In the genomic region with DNA sequence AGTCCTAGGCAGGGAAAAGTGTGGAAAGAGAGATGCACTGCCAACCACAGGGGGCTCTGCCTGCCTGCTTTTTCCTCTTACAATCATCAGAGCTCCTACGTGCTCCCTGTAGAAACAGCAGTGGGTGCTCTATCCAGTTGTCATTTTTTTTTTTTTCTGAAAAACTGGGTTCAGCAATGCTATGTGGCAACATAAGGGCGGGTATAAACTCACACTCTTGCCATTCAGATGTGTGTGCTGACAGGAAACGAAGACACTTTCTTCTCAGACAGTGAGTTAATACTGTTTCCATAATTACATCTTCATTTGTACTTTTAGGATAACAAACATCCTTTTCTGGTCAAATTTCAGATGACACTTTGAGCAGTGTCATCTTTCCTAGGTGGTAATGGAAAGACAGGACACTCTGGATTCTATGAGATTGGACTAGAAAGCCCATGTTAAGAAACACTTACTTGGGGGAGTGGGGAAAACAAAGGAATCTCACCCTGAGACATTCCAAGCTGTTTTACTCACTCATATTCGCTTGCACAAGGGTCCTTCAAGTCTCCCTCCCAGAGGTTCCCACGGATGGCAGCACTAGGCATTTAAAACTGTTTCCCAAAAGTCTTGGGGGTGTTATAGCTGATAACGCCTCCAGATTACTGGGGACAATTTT, we compare ENCODE assay signal across 20 cellular contexts. TPM values are rescaled to one million over a fixed set of nuclear protein-coding genes. Genes with fewer than 3 reads are reported as not detected.
A peak's percentile ranks its signal among the peaks of the same experiment; 100 is the strongest.
DNase-seq lines count a peak whose midpoint lies in the region; TF ChIP-seq lines count a peak whose summit lies in the region.
"Had no signal": no experiment of that assay in that cellular context is flagged by ENCODE, and none has a peak within 500 bp of the region (broad histone marks: within the 10 kb centered on the region; RNA-seq: fewer than 3 reads in every experiment).

No MANE protein-coding gene starts in this region.

- CTCF ChIA-PET in SK-N-SH (lab: Yijun Ruan, JAX), result interaction anchor here (0.6 to 2.1 kb wide), 4 partner anchors 12 to 139 kb away, joined by 3 to 11 read pairs (median 5); no protein-coding TSS in a partner anchor

- no peak for TF ChIP-seq EP300 in SK-N-SH (IDR thresholded peaks at IDR 0.05; ENCODE audit: borderline replicate concordance in 1 of 2, low read depth in 1 of 2, low read length in 1 of 2)

- peak overlapping the region; percentile 35 for H3K9ac ChIP-seq in GM23248
- H3K9ac ChIP-seq in SK-N-SH, result peak overlapping the region; percentile 58; the same call in 1 of the 2 replicates
- H3K9ac ChIP-seq: BLaER1 had no signal

- H3K79me2 ChIP-seq in GM23248 (ENCODE audit: insufficient read depth) (0 out of 2 replicates have a peak, but pooled peaks cover 23% of the 10 kb centered on the region), SK-N-SH (ENCODE audit: insufficient read depth) (peaks cover 8% of the 10 kb centered on the region; the same call in 1 of the 2 replicates)

- peaks cover 19% of the 10 kb centered on the region for H3K36me3 ChIP-seq in GM23248 (ENCODE audit: low read depth)
- peaks cover 44 to 56% of the 10 kb centered on the region in 2 experiments for H3K36me3 ChIP-seq in SK-N-SH (replicated peaks in 1 of 2; ENCODE audit: control insufficient read depth in 1 of 2, insufficient read depth in 2 of 2, low read length in 1 of 2)

- no peak for TF ChIP-seq RAD21 in SK-N-SH (IDR thresholded peaks at IDR 0.05; ENCODE audit: low read length)

- no peaks in the 10 kb centered on the region for H3K27me3 ChIP-seq in GM23248 (replicated peaks; ENCODE audit: insufficient read depth)
- H3K27me3 ChIP-seq in SK-N-SH (ENCODE audit: insufficient read depth), result no peaks in the 10 kb centered on the region
- H3K27me3 ChIP-seq: BLaER1, upper lobe of right lung had no signal

- POLR2A ChIA-PET in SK-N-SH (lab: Yijun Ruan, JAX), result no interaction called here

- H3K27ac ChIP-seq in GM23248, result peak overlapping the region; percentile 57
- H3K27ac ChIP-seq in SK-N-SH (ENCODE audit: low read depth in 2 of 2, low read length in 1 of 2), result peak overlapping the region; percentile 78 to 80; a peak in 3 of 4 replicates
- H3K27ac ChIP-seq: BLaER1, upper lobe of right lung had no signal

- H2AFZ ChIP-seq in GM23248, result no peak overlapping the region
- H2AFZ ChIP-seq in SK-N-SH (ENCODE audit: low read depth), result no peak overlapping the region

- in situ Hi-C loops in GM23248 (cut with MboI), result no loop called here
- in situ Hi-C loops in ACHN (cut with HindIII; ENCODE audit: low pct_ligation_motif_present, low pct_unique_long_range_greater_than_20kb, low sequenced_read_pairs), result no loop called here

- no peaks in the 10 kb centered on the region for H3K9me3 ChIP-seq in GM23248 (ENCODE audit: low read depth)
- H3K9me3 ChIP-seq in SK-N-SH, result no peaks in the 10 kb centered on the region
- H3K9me3 ChIP-seq: BLaER1, Caco-2, upper lobe of right lung had no signal

- H3K4me1 ChIP-seq in GM23248 (ENCODE audit: insufficient read depth), result peaks cover 17% of the 10 kb centered on the region
- H3K4me1 ChIP-seq in SK-N-SH (ENCODE audit: control insufficient read depth in 1 of 2, insufficient read depth in 2 of 2, low read depth in 1 of 2, low read length in 1 of 2), result peaks cover 7 to 35% of the 10 kb centered on the region in 2 experiments
- H3K4me1 ChIP-seq: BLaER1, Caco-2, upper lobe of right lung had no signal

- H4K20me1 ChIP-seq in GM23248 (ENCODE audit: insufficient read depth) (no peaks in the 10 kb centered on the region), SK-N-SH (ENCODE audit: insufficient read depth) (no peaks in the 10 kb centered on the region)

- H3K4me3 ChIP-seq in GM23248 (no peak overlapping the region), SK-N-SH (ENCODE audit: low read depth in 2 of 2, low read length in 1 of 2) (no peak overlapping the region), fibroblast of pulmonary artery (replicated peaks; ENCODE audit: low read depth, low read length) (no peak overlapping the region)
- H3K4me3 ChIP-seq: BLaER1, upper lobe of right lung had no signal

- WGBS in GM23248 (ENCODE audit: low coverage in 1 of 2, low lambda C conversion rate in 2 of 2, missing lambda C conversion rate in 2 of 2), 2 experiments, result 74 to 76% methylated on average over 6 of the region's 6 CpGs
- 63% methylated on average over 6 of the region's 6 CpGs for WGBS in SK-N-SH (ENCODE audit: low lambda C conversion rate)

- peak; percentile 23; the same call in 1 of the 2 replicates for TF ChIP-seq CTCF in SK-N-SH (IDR thresholded peaks at IDR 0.05)
- TF ChIP-seq CTCF in fibroblast of pulmonary artery (IDR thresholded peaks at IDR 0.05; ENCODE audit: low read length, missing control alignments), result no peak

- H3K4me2 ChIP-seq in GM23248 (ENCODE audit: unreplicated experiment), result peak overlapping the region; percentile 5
- H3K4me2 ChIP-seq in SK-N-SH, result peak overlapping the region; percentile 38; the same call in 1 of the 2 replicates
- H3K4me2 ChIP-seq: BLaER1 had no signal

- H3F3A ChIP-seq in GM23248 (ENCODE audit: insufficient read depth) (peaks cover 3% of the 10 kb centered on the region; the same call in 1 of the 2 replicates), SK-N-SH (replicated peaks; ENCODE audit: insufficient read depth) (no peaks in the 10 kb centered on the region)

- DNase-seq in GM23248, result peak; percentile 58
- no peak for DNase-seq in SK-N-SH
- DNase-seq in fibroblast of pulmonary artery (ENCODE audit: low read depth), result peak; percentile 92
- peak; percentile 59 for DNase-seq in renal cortical epithelial cell (ENCODE audit: low read depth)
- DNase-seq in foreskin melanocyte, result no peak
- no peak for DNase-seq in AG08396 (ENCODE audit: low spot score)
- no peak for DNase-seq in ACHN
- DNase-seq: activated CD4-positive, alpha-beta T cell treated with anti-CD3 and anti-CD28 coated beads for 48 hours; activated effector memory CD4-positive, alpha-beta T cell treated with Interleukin-2 at 50 U/mL for 16 hours; Caco-2; KBM-7; MV-4-11; NCI-H187; NCI-H2227 treated with DMSO at 0.1 percent for 48 hours; NCI-H82; OCI-M1; SHP77 treated with DMSO at 0.1 percent for 48 hours; stimulated activated CD8-positive, alpha-beta memory T cell treated with anti-CD3 and anti-CD28 coated beads, Interleukin-4, amount 100 ng/mL, for 48 hours; upper lobe of right lung had no signal

- H3K9me2 ChIP-seq in GM23248 (ENCODE audit: insufficient read depth), result no peaks in the 10 kb centered on the region
- no peaks in the 10 kb centered on the region for H3K9me2 ChIP-seq in SK-N-SH

TF ChIP-seq in SK-N-SH, 30 proteins besides CTCF, POLR2A, EP300 and RAD21:
- no peak for TF ChIP-seq TAF1 (IDR thresholded peaks at IDR 0.05; ENCODE audit: borderline replicate concordance, low read depth, low read length)
- TF ChIP-seq RCOR1 (IDR thresholded peaks at IDR 0.05; ENCODE audit: low read length), result no peak
- TF ChIP-seq, protein P1, sequence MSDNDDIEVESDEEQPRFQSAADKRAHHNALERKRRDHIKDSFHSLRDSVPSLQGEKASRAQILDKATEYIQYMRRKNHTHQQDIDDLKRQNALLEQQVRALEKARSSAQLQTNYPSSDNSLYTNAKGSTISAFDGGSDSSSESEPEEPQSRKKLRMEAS (IDR thresholded peaks at IDR 0.05; ENCODE audit: low read depth), result no peak
- TF ChIP-seq REST (IDR thresholded peaks at IDR 0.05; ENCODE audit: low read depth, low read length), result no peak
- TF ChIP-seq TCF12 (IDR thresholded peaks at IDR 0.05), result no peak
- TF ChIP-seq, protein P2, sequence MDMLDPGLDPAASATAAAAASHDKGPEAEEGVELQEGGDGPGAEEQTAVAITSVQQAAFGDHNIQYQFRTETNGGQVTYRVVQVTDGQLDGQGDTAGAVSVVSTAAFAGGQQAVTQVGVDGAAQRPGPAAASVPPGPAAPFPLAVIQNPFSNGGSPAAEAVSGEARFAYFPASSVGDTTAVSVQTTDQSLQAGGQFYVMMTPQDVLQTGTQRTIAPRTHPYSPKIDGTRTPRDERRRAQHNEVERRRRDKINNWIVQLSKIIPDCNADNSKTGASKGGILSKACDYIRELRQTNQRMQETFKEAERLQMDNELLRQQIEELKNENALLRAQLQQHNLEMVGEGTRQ (IDR thresholded peaks at IDR 0.05; ENCODE audit: borderline replicate concordance, low read depth, low read length), result no peak
- TF ChIP-seq SIN3A (IDR thresholded peaks at IDR 0.05; ENCODE audit: borderline replicate concordance, low read depth, low read length), result no peak

RNA-seq across cellular contexts. Expression of gene CCDC93, which starts 41.3 kb away (rescaled TPM):
- total RNA-seq in GM23248 (2014; rRNA removed; shearing (Covaris generic)), result 15.9 and 23.8 TPM in 2 replicates
- polyA plus RNA-seq in GM23248 (2016; fragmentation: Nextera tagmentation; extraction: Ambion mirVana), result 11.4 and 12.8 TPM in 2 replicates
- 11.7 and 15.0 TPM in 2 replicates for polyA plus RNA-seq in SK-N-SH (2012; rRNA removed)
- 8.8 and 10.1 TPM in 2 replicates for polyA plus RNA-seq in SK-N-SH (2012; cell fraction: cytosol; rRNA removed)
- 33.5 and 50.3 TPM in 2 replicates for polyA plus RNA-seq in SK-N-SH (2012; cell fraction: nucleus; rRNA removed)
- total RNA-seq in renal cortical epithelial cell, result 25.2 and 40.5 TPM in 2 replicates

Comparison
In these comparisons a context has a peak if more than half of its experiments do, and no peak if none do; other contexts are left out.
1. DNase-seq: peak in GM23248 (single experiment), fibroblast of pulmonary artery (single experiment) and renal cortical epithelial cell (single experiment); none in SK-N-SH (single experiment), foreskin melanocyte (single experiment), AG08396 (single experiment) and ACHN (single experiment).